19 cellular contexts compared by ENCODE assay signal in genomic region chr6:21556506-21556905, GRCh38. TPM values are rescaled to one million over a fixed set of nuclear protein-coding genes. Genes with fewer than 3 reads are reported as not detected.
A peak's percentile ranks its signal among the peaks of the same experiment; 100 is the strongest.
DNase-seq lines count a peak whose midpoint lies in the region; ATAC-seq, FAIRE-seq and TF ChIP-seq lines count a peak whose summit lies in the region.
"Had no signal": no experiment of that assay in that cellular context is flagged by ENCODE, and none has a peak within 500 bp of the region (broad histone marks: within the 10 kb centered on the region; RNA-seq: fewer than 3 reads in every experiment).

No MANE protein-coding gene starts in this region.

- FAIRE-seq in GM19239 (lab: Jason Lieb, UNC): no peak
- FAIRE-seq: D721Med, G401.6, GM12891, GM18507, H1 had no signal

- H3K36me3 ChIP-seq in ACC112 (ENCODE audit: insufficient read depth, low read length): no peaks in the 10 kb centered on the region
- H3K36me3 ChIP-seq in body of pancreas (replicated peaks in 1 of 2; ENCODE audit: insufficient read depth in 1 of 2, low read depth in 2 of 2): no peaks in the 10 kb centered on the region
- no peaks in the 10 kb centered on the region for H3K36me3 ChIP-seq in subcutaneous abdominal adipose tissue (ENCODE audit: control insufficient read depth in 5 of 5, insufficient read depth in 5 of 5, low read length in 5 of 5)
- H3K36me3 ChIP-seq: BLaER1 treated with 17β-estradiol and CSF1 and Interleukin-3, amounts not matched to agents 10 nM and 100 nM; HAP-1 had no signal

- peaks cover 14% of the 10 kb centered on the region for H3K4me1 ChIP-seq in ACC112 (ENCODE audit: control insufficient read depth, insufficient read depth, low read length, unreplicated experiment)
- peaks cover 24% of the 10 kb centered on the region for H3K4me1 ChIP-seq in body of pancreas
- H3K4me1 ChIP-seq in subcutaneous abdominal adipose tissue (ENCODE audit: control insufficient read depth in 5 of 5, insufficient read depth in 5 of 5, low read length in 5 of 5): peaks cover 5 to 14% (median 13%) of the 10 kb centered on the region in 5 donors
- H3K4me1 ChIP-seq: BLaER1 treated with 17β-estradiol and CSF1 and Interleukin-3, amounts not matched to agents 10 nM and 100 nM; HAP-1 had no signal

- H3K27me3 ChIP-seq in ACC112 (ENCODE audit: insufficient read depth, low read length) (no peaks in the 10 kb centered on the region), body of pancreas (no peaks in the 10 kb centered on the region), subcutaneous abdominal adipose tissue (ENCODE audit: control insufficient read depth in 5 of 5, insufficient read depth in 4 of 5, low read length in 5 of 5) (no peaks in the 10 kb centered on the region)
- H3K27me3 ChIP-seq: BLaER1 treated with 17β-estradiol and CSF1 and Interleukin-3, amounts not matched to agents 10 nM and 100 nM had no signal

- H3K9ac ChIP-seq in subcutaneous abdominal adipose tissue (ENCODE audit: low read length in 5 of 5): no peak overlapping the region
- H3K9ac ChIP-seq: BLaER1 treated with 17β-estradiol and CSF1 and Interleukin-3, amounts not matched to agents 10 nM and 100 nM; KMS-11 had no signal

- no peak for TF ChIP-seq CTCF in LNCaP clone FGC (IDR thresholded peaks at IDR 0.05; ENCODE audit: control insufficient read depth, extremely low read depth, insufficient read depth)
- TF ChIP-seq CTCF in body of pancreas (IDR thresholded peaks at IDR 0.05): no peak

- H3K79me2 ChIP-seq in ACC112 (ENCODE audit: control insufficient read depth, insufficient read depth, low read length, unreplicated experiment): no peaks in the 10 kb centered on the region

- WGBS in body of pancreas, 2 donors: 59 to 68% methylated on average over 6 of the region's 6 CpGs

- no peaks in the 10 kb centered on the region for H3K9me3 ChIP-seq in body of pancreas
- H3K9me3 ChIP-seq in subcutaneous abdominal adipose tissue (ENCODE audit: control insufficient read depth in 5 of 5, low read length in 5 of 5): no peaks in the 10 kb centered on the region
- H3K9me3 ChIP-seq: HAP-1 had no signal

- no peak for ATAC-seq in body of pancreas
- ATAC-seq in GM18498 (IDR thresholded peaks at IDR 0.05; ENCODE audit: unreplicated experiment): no peak

- DNase-seq in LNCaP clone FGC (ENCODE audit: low read depth) (peak; percentile 1), body of pancreas (no peak), retina (no peak), 8988T (no peak), GM19239 (ENCODE audit: insufficient read length, low spot score) (no peak)
- DNase-seq: CD4-positive, CD25-positive, alpha-beta regulatory T cell; CD8-positive, alpha-beta memory T cell had no signal

- no peak for TF ChIP-seq POLR2A in body of pancreas (IDR thresholded peaks at IDR 0.05)

- no peak overlapping the region for H2AFZ ChIP-seq in ACC112 (ENCODE audit: low read length, unreplicated experiment)

- intact Hi-C loops in body of pancreas (cut with DNase I): no loop called here

- H3K4me3 ChIP-seq in ACC112 (ENCODE audit: low read depth, low read length): no peak overlapping the region
- no peak overlapping the region for H3K4me3 ChIP-seq in LNCaP clone FGC (ENCODE audit: low read depth, low read length)
- no peak overlapping the region for H3K4me3 ChIP-seq in body of pancreas
- no peak overlapping the region for H3K4me3 ChIP-seq in subcutaneous abdominal adipose tissue (ENCODE audit: low read depth in 1 of 5, low read length in 5 of 5)
- H3K4me3 ChIP-seq: BLaER1 treated with 17β-estradiol and CSF1 and Interleukin-3, amounts not matched to agents 10 nM and 100 nM; HAP-1 had no signal

- H3K27ac ChIP-seq in ACC112 (ENCODE audit: low read depth, low read length) (peak overlapping the region; percentile 38), body of pancreas (peak overlapping the region; percentile 20 to 58 (median 32)), subcutaneous abdominal adipose tissue (ENCODE audit: low read depth, low read length) (peak overlapping the region; percentile 2)
- H3K27ac ChIP-seq: BLaER1 treated with 17β-estradiol and CSF1 and Interleukin-3, amounts not matched to agents 10 nM and 100 nM; HL-60; KMS-11 had no signal

RNA-seq across cellular contexts. Expression of gene SOX4, which starts 37.0 kb away (rescaled TPM):
- 10 to 100 TPM; 17.8 to 20.0 TPM for total RNA-seq in body of pancreas
